In the genomic region with DNA sequence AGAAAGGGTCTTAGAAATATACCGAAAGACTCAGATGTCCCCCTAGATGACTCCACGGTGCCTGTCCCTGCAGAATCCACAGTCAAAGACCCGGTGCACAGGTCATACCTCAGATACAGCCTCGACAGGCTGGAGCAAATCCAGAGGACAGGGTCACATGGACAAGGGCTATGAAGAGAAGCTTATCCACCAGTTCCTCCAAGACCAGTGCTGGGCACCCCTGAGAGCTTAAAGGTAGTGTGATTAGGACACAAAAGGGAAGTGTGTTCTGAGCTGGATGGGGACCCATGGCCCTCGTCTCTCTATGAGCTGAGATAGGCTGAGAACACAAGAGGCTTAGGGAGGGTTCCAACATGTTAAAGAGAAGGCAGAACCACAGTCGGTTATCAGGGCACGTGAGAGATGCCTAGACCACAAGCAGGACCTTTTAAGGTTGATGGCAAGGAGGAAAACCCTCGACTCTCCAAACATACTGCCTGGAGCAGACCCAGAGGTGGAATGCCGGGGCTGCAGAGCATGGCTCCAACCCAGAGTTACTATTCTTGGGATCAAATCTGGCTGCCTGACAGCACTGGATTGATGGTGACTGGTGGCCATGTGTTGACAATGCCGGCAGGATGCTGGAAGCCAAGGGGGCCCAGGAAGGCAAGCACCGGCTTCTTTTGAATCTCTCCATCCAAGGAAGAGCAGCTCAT, we compare ENCODE assay signal across 13 cellular contexts. TPM values are rescaled to one million over a fixed set of nuclear protein-coding genes. Genes with fewer than 3 reads are reported as not detected.
A peak's percentile ranks its signal among the peaks of the same experiment; 100 is the strongest.
DNase-seq lines count a peak whose midpoint lies in the region; ATAC-seq lines count a peak whose summit lies in the region.
"Had no signal": no experiment of that assay in that cellular context is flagged by ENCODE, and none has a peak within 500 bp of the region (broad histone marks: within the 10 kb centered on the region; RNA-seq: fewer than 3 reads in every experiment).

No MANE protein-coding gene starts in this region.

- peak; percentile 78 for DNase-seq in Right ventricle myocardium superior
- no peak for DNase-seq in NOMO-1 treated with dmso at 0.1 percent for 144 hours (lab: John Stamatoyannopoulos, UW; ENCODE audit: unreplicated experiment)
- no peak for DNase-seq in globus pallidus (ENCODE audit: low spot score)
- DNase-seq in NCI-H187 treated with DMSO at 0.1 percent for 48 hours (lab: John Stamatoyannopoulos, UW), result no peak
- DNase-seq in DMS 273 treated with DMSO at 0.1 percent for 48 hours (lab: John Stamatoyannopoulos, UW), result no peak
- DNase-seq: CD8-positive, alpha-beta T cell; GF-D8; NCI-H146; NCI-H69; NK-92 treated with Interleukin-12 subunit alpha and Interleukin-12 subunit beta, amount 100 ng/mL, for 24 hours had no signal

- H3K4me1 Mint-ChIP-seq in stimulated activated memory B cell treated with anti-CD40 and anti-IgM and Interleukin-4, amounts not matched to agents 10 μg/mL and 1 μg/mL and 100 μg/mL, for 72 hours, result no peaks in the 10 kb centered on the region

- H3K36me3 ChIP-seq in mucosa of rectum (ENCODE audit: control insufficient read depth in 2 of 2, insufficient read depth in 2 of 2, low read length in 2 of 2), result no peaks in the 10 kb centered on the region

- no peaks in the 10 kb centered on the region for H3K9me3 ChIP-seq in mucosa of rectum (ENCODE audit: control insufficient read depth in 2 of 2, low read length in 2 of 2)

- H3K4me3 ChIP-seq in mucosa of rectum (ENCODE audit: low read length in 2 of 2), result no peak overlapping the region
- H3K4me3 ChIP-seq: GM23338 had no signal

- peaks cover 22% of the 10 kb centered on the region for H3K27me3 Mint-ChIP-seq in stimulated activated memory B cell treated with anti-CD40 and anti-IgM and Interleukin-4, amounts not matched to agents 10 μg/mL and 1 μg/mL and 100 μg/mL, for 72 hours

- ATAC-seq in Right ventricle myocardium superior (ENCODE audit: poor library complexity), result peak; percentile 77
- ATAC-seq in stimulated activated memory B cell treated with anti-CD40 and anti-IgM and Interleukin-4, amounts not matched to agents 10 μg/mL and 1 μg/mL and 100 μg/mL, for 72 hours, result peak; percentile 2
- ATAC-seq: CD8-positive, alpha-beta T cell; GM23338 had no signal

- H3K27me3 ChIP-seq in mucosa of rectum (ENCODE audit: control insufficient read depth in 2 of 2, insufficient read depth in 2 of 2, low read length in 2 of 2), result peaks cover 0 to 3% of the 10 kb centered on the region in 2 donors

- peak overlapping the region; percentile 20 to 39 for H3K27ac ChIP-seq in mucosa of rectum (ENCODE audit: low read depth in 2 of 2, low read length in 2 of 2)

- intact Hi-C loops in Right ventricle myocardium superior (cut with DNase I), result loop anchor here (10.0 kb wide), 1 partner anchor 67 kb away; no protein-coding TSS in a partner anchor

- H3K36me3 Mint-ChIP-seq in stimulated activated memory B cell treated with anti-CD40 and anti-IgM and Interleukin-4, amounts not matched to agents 10 μg/mL and 1 μg/mL and 100 μg/mL, for 72 hours, result no peaks in the 10 kb centered on the region
- H3K36me3 Mint-ChIP-seq: CD8-positive, alpha-beta T cell had no signal

- no peaks in the 10 kb centered on the region for H3K9me3 Mint-ChIP-seq in stimulated activated memory B cell treated with anti-CD40 and anti-IgM and Interleukin-4, amounts not matched to agents 10 μg/mL and 1 μg/mL and 100 μg/mL, for 72 hours
- H3K9me3 Mint-ChIP-seq: CD8-positive, alpha-beta T cell; GM23338 had no signal

- H3K27ac Mint-ChIP-seq in stimulated activated memory B cell treated with anti-CD40 and anti-IgM and Interleukin-4, amounts not matched to agents 10 μg/mL and 1 μg/mL and 100 μg/mL, for 72 hours, result no peak overlapping the region
- H3K27ac Mint-ChIP-seq: CD8-positive, alpha-beta T cell; GM23338 had no signal

- no peaks in the 10 kb centered on the region for H3K4me1 ChIP-seq in mucosa of rectum (ENCODE audit: control insufficient read depth in 2 of 2, insufficient read depth in 2 of 2, low read length in 2 of 2)

- no peak overlapping the region for H3K4me3 Mint-ChIP-seq in stimulated activated memory B cell treated with anti-CD40 and anti-IgM and Interleukin-4, amounts not matched to agents 10 μg/mL and 1 μg/mL and 100 μg/mL, for 72 hours
- H3K4me3 Mint-ChIP-seq: CD8-positive, alpha-beta T cell; GM23338 had no signal

- no peak overlapping the region for H3K9ac ChIP-seq in mucosa of rectum (ENCODE audit: low read depth in 1 of 2, low read length in 2 of 2)

RNA-seq across cellular contexts. Expression of a gene that starts 46.9 kb away (rescaled TPM):
- 225 TPM for total RNA-seq in Right ventricle myocardium superior
- total RNA-seq: CD8-positive, alpha-beta T cell had no signal
